In the genomic region with DNA sequence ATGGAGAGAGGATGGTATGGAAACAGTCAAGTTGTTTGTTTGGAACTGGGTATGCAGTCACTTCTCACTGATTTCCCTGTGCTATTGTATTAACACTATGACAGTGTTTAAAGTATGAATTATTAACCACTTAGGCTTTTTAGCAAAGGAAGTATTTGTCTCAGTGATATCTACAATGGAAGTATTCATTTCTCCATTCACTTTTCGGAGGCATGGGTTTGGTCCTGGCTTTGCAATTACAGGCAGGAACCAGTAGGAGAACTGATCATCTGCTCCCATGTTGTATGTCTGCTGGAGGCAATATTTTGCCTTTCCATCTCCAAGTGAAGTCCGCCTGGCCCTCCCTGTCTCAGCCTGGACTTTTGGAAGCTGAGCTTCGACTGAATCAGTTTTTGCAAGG, we compare ENCODE assay signal across 22 cellular contexts. TPM values are rescaled to one million over a fixed set of nuclear protein-coding genes. Genes with fewer than 3 reads are reported as not detected.
DNase-seq lines count a peak whose midpoint lies in the region; ATAC-seq and TF ChIP-seq lines count a peak whose summit lies in the region.
"Had no signal": no experiment of that assay in that cellular context is flagged by ENCODE, and none has a peak within 500 bp of the region (broad histone marks: within the 10 kb centered on the region; RNA-seq: fewer than 3 reads in every experiment).

No MANE protein-coding gene starts in this region.

- H3K36me3 ChIP-seq in GM23338 (ENCODE audit: insufficient read depth): no peaks in the 10 kb centered on the region
- H3K36me3 ChIP-seq: MG63, neutrophil had no signal

- H3K4me3 ChIP-seq in NB4 (ENCODE audit: low read depth, low read length) (no peak overlapping the region), cardiac fibroblast (replicated peaks in 1 of 2; ENCODE audit: low read depth in 2 of 2, low read length in 2 of 2) (no peak overlapping the region), GM23338 (no peak overlapping the region)
- H3K4me3 ChIP-seq: body of pancreas, dorsolateral prefrontal cortex, MG63 had no signal

- H3K79me2 ChIP-seq in GM23338 (replicated peaks; ENCODE audit: insufficient read depth): no peaks in the 10 kb centered on the region

- H3K4me1 ChIP-seq in GM23338 (ENCODE audit: insufficient read depth): 0 out of 2 replicates have a peak, but pooled peaks cover under 1% of the 10 kb centered on the region
- H3K4me1 ChIP-seq: body of pancreas had no signal

- no peaks in the 10 kb centered on the region for H3F3A ChIP-seq in GM23338 (replicated peaks; ENCODE audit: low read depth)

- H3K9me3 Mint-ChIP-seq in progenitor cell of endocrine pancreas (ENCODE audit: low read depth): no peaks in the 10 kb centered on the region
- no peaks in the 10 kb centered on the region for H3K9me3 Mint-ChIP-seq in GM23338
- H3K9me3 Mint-ChIP-seq: activated T-cell treated with anti-CD3 and anti-CD28 coated beads, Interleukin-2, amount 50 U/mL, for 24 hours; CD4-positive, alpha-beta memory T cell had no signal

- H3K27ac ChIP-seq in GM23338 (ENCODE audit: low read depth): no peak overlapping the region
- H3K27ac ChIP-seq: body of pancreas, dorsolateral prefrontal cortex, neutrophil had no signal

- no peak overlapping the region for H2AFZ ChIP-seq in GM23338

- no peak; the same call in 2 of the 3 replicates for ATAC-seq in GM23338
- ATAC-seq: body of pancreas, left colon, right cardiac atrium had no signal

- no peak overlapping the region for H3K27ac Mint-ChIP-seq in progenitor cell of endocrine pancreas
- no peak overlapping the region for H3K27ac Mint-ChIP-seq in GM23338
- H3K27ac Mint-ChIP-seq: activated T-cell treated with anti-CD3 and anti-CD28 coated beads, Interleukin-2, amount 50 U/mL, for 24 hours had no signal

- DNase-seq in NCI-H748 (lab: John Stamatoyannopoulos, UW; ENCODE audit: unreplicated experiment) (peak; percentile 24), NCI-H748 treated with DMSO at 0.1 percent for 48 hours (lab: John Stamatoyannopoulos, UW) (no peak), NB4 (ENCODE audit: low read depth) (peak; percentile 10), cardiac fibroblast (ENCODE audit: low read depth in 2 of 2) (no peak), progenitor cell of endocrine pancreas (ENCODE audit: low spot score, unreplicated experiment) (no peak), NCI-H1694 treated with DMSO at 0.1 percent for 48 hours (lab: John Stamatoyannopoulos, UW) (no peak), putamen (ENCODE audit: low spot score) (no peak), GM23338 (ENCODE audit: low spot score) (no peak)
- DNase-seq: activated CD4-positive, alpha-beta T cell treated with anti-CD3 and anti-CD28 coated beads, Interleukin-2, amount 50 U/mL, for 48 hours; activated naive CD4-positive, alpha-beta T cell treated with anti-CD3 and anti-CD28 coated beads, Interleukin-2, amount 50 U/mL, for 16 hours; activated T-cell treated with anti-CD3 and anti-CD28 coated beads, Interleukin-2, amount 50 U/mL, for 24 hours; body of pancreas; CD4-positive, alpha-beta memory T cell; dorsolateral prefrontal cortex; EL; left colon; MG63; midbrain; NCI-H2029 treated with DMSO at 0.1 percent for 48 hours; NCI-H524; right cardiac atrium had no signal

- no peak for TF ChIP-seq POLR2A in NB4 (IDR thresholded peaks at IDR 0.05; ENCODE audit: extremely low read depth, insufficient read length)

- no peaks in the 10 kb centered on the region for H3K4me1 Mint-ChIP-seq in progenitor cell of endocrine pancreas (ENCODE audit: low read depth)
- peaks cover 5% of the 10 kb centered on the region for H3K4me1 Mint-ChIP-seq in GM23338

- no peak overlapping the region for H3K4me3 Mint-ChIP-seq in progenitor cell of endocrine pancreas (ENCODE audit: low read depth)
- no peak overlapping the region for H3K4me3 Mint-ChIP-seq in GM23338
- H3K4me3 Mint-ChIP-seq: activated T-cell treated with anti-CD3 and anti-CD28 coated beads, Interleukin-2, amount 50 U/mL, for 24 hours; CD4-positive, alpha-beta memory T cell had no signal

- no peaks in the 10 kb centered on the region for H3K36me3 Mint-ChIP-seq in progenitor cell of endocrine pancreas (ENCODE audit: insufficient read depth)
- no peaks in the 10 kb centered on the region for H3K36me3 Mint-ChIP-seq in GM23338 (ENCODE audit: low read depth)
- H3K36me3 Mint-ChIP-seq: CD4-positive, alpha-beta memory T cell had no signal

- no peaks in the 10 kb centered on the region for H4K20me1 ChIP-seq in GM23338 (replicated peaks; ENCODE audit: insufficient read depth)

- TF ChIP-seq CTCF in NB4 (IDR thresholded peaks at IDR 0.05; ENCODE audit: low read depth, low read length): peak; percentile 25
- peak; percentile 25 for TF ChIP-seq CTCF in cardiac fibroblast (IDR thresholded peaks at IDR 0.05; ENCODE audit: low read depth, low read length)
- TF ChIP-seq CTCF in progenitor cell of endocrine pancreas (IDR thresholded peaks at IDR 0.05; ENCODE audit: unreplicated experiment): peak; percentile 25
- TF ChIP-seq CTCF in GM23338 (conservative IDR thresholded peaks at IDR 0.05; ENCODE audit: low read depth in 2 of 2): peak in 1 of 2 experiments; percentile 30; a peak in 1 of 4 replicates

- no peak overlapping the region for H3K4me2 ChIP-seq in GM23338

- H3K9me2 ChIP-seq in GM23338 (ENCODE audit: insufficient read depth): no peaks in the 10 kb centered on the region

- H3K27me3 ChIP-seq in GM23338 (ENCODE audit: insufficient read depth): no peaks in the 10 kb centered on the region
- H3K27me3 ChIP-seq: body of pancreas, dorsolateral prefrontal cortex, MG63 had no signal

- peaks cover 28% of the 10 kb centered on the region for H3K27me3 Mint-ChIP-seq in progenitor cell of endocrine pancreas
- H3K27me3 Mint-ChIP-seq in GM23338 (ENCODE audit: insufficient read depth, low read depth, poor library complexity): peaks cover 5% of the 10 kb centered on the region

TF ChIP-seq in GM23338, 12 proteins besides CTCF, POLR2A, EP300 and RAD21 (continues in another document):
- TF ChIP-seq NANOG (IDR thresholded peaks at IDR 0.05; ENCODE audit: borderline replicate concordance) (no peak), POLR2AphosphoS5 (IDR thresholded peaks at IDR 0.05; ENCODE audit: low read depth) (no peak), ZNF331 (CRISPR knock-in tag; IDR thresholded peaks at IDR 0.05; ENCODE audit: low read depth) (no peak), JUNB (IDR thresholded peaks at IDR 0.05; ENCODE audit: unreplicated experiment) (no peak), EZH2phosphoT487 (IDR thresholded peaks at IDR 0.05; ENCODE audit: unreplicated experiment) (no peak), STAT1 (IDR thresholded peaks at IDR 0.05; ENCODE audit: unreplicated experiment) (no peak)
- TF ChIP-seq, protein P1, sequence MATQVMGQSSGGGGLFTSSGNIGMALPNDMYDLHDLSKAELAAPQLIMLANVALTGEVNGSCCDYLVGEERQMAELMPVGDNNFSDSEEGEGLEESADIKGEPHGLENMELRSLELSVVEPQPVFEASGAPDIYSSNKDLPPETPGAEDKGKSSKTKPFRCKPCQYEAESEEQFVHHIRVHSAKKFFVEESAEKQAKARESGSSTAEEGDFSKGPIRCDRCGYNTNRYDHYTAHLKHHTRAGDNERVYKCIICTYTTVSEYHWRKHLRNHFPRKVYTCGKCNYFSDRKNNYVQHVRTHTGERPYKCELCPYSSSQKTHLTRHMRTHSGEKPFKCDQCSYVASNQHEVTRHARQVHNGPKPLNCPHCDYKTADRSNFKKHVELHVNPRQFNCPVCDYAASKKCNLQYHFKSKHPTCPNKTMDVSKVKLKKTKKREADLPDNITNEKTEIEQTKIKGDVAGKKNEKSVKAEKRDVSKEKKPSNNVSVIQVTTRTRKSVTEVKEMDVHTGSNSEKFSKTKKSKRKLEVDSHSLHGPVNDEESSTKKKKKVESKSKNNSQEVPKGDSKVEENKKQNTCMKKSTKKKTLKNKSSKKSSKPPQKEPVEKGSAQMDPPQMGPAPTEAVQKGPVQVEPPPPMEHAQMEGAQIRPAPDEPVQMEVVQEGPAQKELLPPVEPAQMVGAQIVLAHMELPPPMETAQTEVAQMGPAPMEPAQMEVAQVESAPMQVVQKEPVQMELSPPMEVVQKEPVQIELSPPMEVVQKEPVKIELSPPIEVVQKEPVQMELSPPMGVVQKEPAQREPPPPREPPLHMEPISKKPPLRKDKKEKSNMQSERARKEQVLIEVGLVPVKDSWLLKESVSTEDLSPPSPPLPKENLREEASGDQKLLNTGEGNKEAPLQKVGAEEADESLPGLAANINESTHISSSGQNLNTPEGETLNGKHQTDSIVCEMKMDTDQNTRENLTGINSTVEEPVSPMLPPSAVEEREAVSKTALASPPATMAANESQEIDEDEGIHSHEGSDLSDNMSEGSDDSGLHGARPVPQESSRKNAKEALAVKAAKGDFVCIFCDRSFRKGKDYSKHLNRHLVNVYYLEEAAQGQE (IDR thresholded peaks at IDR 0.05; ENCODE audit: unreplicated experiment): no peak

RNA-seq across cellular contexts. Expression of a gene that starts 30.6 kb away (rescaled TPM):
- total RNA-seq in progenitor cell of endocrine pancreas: 24.4 and 24.8 TPM in 2 replicates
- total RNA-seq in GM23338 (2014; rRNA removed; shearing (Covaris generic)): 90.1 and 93.6 TPM in 2 replicates
- polyA plus RNA-seq in GM23338 (2016; fragmentation: Nextera tagmentation; extraction: Ambion mirVana): 28.7 and 29.8 TPM in 2 replicates

Comparison
In these comparisons a context has a peak if more than half of its experiments do, and no peak if none do; other contexts are left out.
1. DNase-seq: peak in NCI-H748 (single experiment) and NB4 (single experiment); none in NCI-H748 treated with DMSO at 0.1 percent for 48 hours (single experiment), cardiac fibroblast (0 of 2), progenitor cell of endocrine pancreas (single experiment), NCI-H1694 treated with DMSO at 0.1 percent for 48 hours (single experiment), putamen (single experiment) and GM23338 (single experiment).